ENCODE assay signal across 1 cellular context in the genomic region with DNA sequence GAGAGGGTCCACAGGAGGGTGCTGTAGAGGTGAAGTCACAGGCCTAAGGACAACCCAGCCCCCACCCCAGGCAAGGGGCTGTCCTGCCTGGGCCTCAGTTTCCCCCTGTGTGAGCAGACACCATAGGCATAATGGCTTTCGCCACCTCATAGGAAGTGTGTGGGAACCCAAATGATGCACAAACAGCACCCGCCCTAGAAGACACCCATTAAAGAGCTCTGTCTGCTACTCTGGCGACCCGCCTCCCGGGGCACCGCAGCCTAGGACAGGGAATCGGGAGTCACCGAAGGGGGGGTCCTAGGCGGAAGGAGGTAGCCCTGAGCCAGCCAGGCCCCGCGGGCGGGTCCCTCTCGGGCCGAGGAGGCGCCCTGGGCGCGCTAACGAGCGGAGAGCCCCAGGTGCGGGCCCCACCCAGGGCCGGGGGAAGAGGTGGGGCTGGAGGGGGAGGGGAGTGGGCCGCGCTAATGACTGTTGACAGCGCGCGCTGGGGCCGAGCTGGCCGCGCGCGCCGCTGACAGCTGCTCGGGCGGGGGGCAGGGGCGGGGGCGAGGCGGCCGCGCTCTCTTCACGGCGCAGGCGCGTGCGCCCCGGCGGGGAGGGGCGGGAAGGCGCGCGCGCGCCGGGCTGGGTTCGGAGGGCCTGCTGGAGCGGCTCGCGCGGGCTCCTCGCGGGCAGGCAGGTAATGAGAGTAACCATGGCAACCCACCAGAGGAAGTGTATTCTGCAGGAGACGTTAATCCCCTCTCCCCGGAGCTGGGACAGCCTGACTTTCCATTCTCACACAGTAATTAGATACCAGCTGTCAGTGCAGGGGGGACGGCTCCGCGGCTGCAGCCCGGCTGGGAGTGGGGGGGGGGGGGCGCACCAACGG.
TF ChIP-seq lines count a peak whose summit lies in the region.

No MANE protein-coding gene starts in this region.

TF ChIP-seq in SK-N-SH treated with all-trans-retinoic acid at 6 μM for 48 hours, 23 proteins besides CTCF, POLR2A, EP300 and RAD21 (continued from another document):
- TF ChIP-seq ZNF8 (CRISPR knock-in tag; IDR thresholded peaks at IDR 0.05) (no peak), PATZ1 (CRISPR knock-in tag; IDR thresholded peaks at IDR 0.05; ENCODE audit: borderline replicate concordance) (no peak), ZFP3 (CRISPR knock-in tag; IDR thresholded peaks at IDR 0.05) (no peak), GLIS3 (CRISPR knock-in tag; IDR thresholded peaks at IDR 0.05) (no peak), CREB5 (CRISPR knock-in tag; IDR thresholded peaks at IDR 0.05; ENCODE audit: low read depth) (no peak), CSDC2 (CRISPR knock-in tag; IDR thresholded peaks at IDR 0.05) (no peak), OSR1 (CRISPR knock-in tag; IDR thresholded peaks at IDR 0.05) (no peak), TCF4 (CRISPR knock-in tag; IDR thresholded peaks at IDR 0.05; ENCODE audit: borderline replicate concordance) (no peak), ISL1 (CRISPR knock-in tag; IDR thresholded peaks at IDR 0.05) (no peak), ZC3H10 (CRISPR knock-in tag; IDR thresholded peaks at IDR 0.05) (no peak), ZFP30 (CRISPR knock-in tag; IDR thresholded peaks at IDR 0.05) (no peak), RARB (CRISPR knock-in tag; IDR thresholded peaks at IDR 0.05) (no peak), ZNF70 (CRISPR knock-in tag; IDR thresholded peaks at IDR 0.05) (no peak)
- TF ChIP-seq, protein P1, sequence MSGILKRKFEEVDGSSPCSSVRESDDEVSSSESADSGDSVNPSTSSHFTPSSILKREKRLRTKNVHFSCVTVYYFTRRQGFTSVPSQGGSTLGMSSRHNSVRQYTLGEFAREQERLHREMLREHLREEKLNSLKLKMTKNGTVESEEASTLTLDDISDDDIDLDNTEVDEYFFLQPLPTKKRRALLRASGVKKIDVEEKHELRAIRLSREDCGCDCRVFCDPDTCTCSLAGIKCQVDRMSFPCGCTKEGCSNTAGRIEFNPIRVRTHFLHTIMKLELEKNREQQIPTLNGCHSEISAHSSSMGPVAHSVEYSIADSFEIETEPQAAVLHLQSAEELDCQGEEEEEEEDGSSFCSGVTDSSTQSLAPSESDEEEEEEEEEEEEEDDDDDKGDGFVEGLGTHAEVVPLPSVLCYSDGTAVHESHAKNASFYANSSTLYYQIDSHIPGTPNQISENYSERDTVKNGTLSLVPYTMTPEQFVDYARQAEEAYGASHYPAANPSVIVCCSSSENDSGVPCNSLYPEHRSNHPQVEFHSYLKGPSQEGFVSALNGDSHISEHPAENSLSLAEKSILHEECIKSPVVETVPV (CRISPR knock-in tag; IDR thresholded peaks at IDR 0.05) = no peak
